ENCODE assay signal across 9 cellular contexts in genomic region chrX:39174761-39175417, GRCh38.
DNase-seq lines count a peak whose midpoint lies in the region; ATAC-seq and TF ChIP-seq lines count a peak whose summit lies in the region.
"Had no signal": no experiment of that assay in that cellular context is flagged by ENCODE, and none has a peak within 500 bp of the region (broad histone marks: within the 10 kb centered on the region; RNA-seq: fewer than 3 reads in every experiment).

No MANE protein-coding gene starts in this region.

- H3K9me3 ChIP-seq in Peyer's patch: no peaks in the 10 kb centered on the region
- H3K9me3 ChIP-seq in breast epithelium: no peaks in the 10 kb centered on the region
- no peaks in the 10 kb centered on the region for H3K9me3 ChIP-seq in skeletal muscle tissue (ENCODE audit: control insufficient read depth in 3 of 3, low read length in 3 of 3)
- H3K9me3 ChIP-seq: upper lobe of left lung had no signal

- H3K4me1 ChIP-seq in Peyer's patch: peaks cover 0 to 6% (median 0%) of the 10 kb centered on the region in 4 donors
- H3K4me1 ChIP-seq in breast epithelium: no peaks in the 10 kb centered on the region
- peaks cover 2 to 6% (median 5%) of the 10 kb centered on the region in 3 donors for H3K4me1 ChIP-seq in skeletal muscle tissue (ENCODE audit: control insufficient read depth in 3 of 3, insufficient read depth in 3 of 3, low read length in 3 of 3)

- DNase-seq in Peyer's patch: peak in 1 of 3 donors; percentile 71
- no peak for DNase-seq in breast epithelium (ENCODE audit: low spot score in 2 of 2)
- no peak for DNase-seq in AG08395 (ENCODE audit: low spot score)
- DNase-seq in kidney glomerular epithelial cell (lab: John Stamatoyannopoulos, UW): no peak

- peak overlapping the region in 1 of 3 donors; percentile 25 for H3K9ac ChIP-seq in skeletal muscle tissue (ENCODE audit: low read depth in 1 of 3, low read length in 3 of 3)

- TF ChIP-seq CTCF in Peyer's patch (IDR thresholded peaks at IDR 0.05) (no peak), breast epithelium (IDR thresholded peaks at IDR 0.05) (no peak)

- TF ChIP-seq POLR2A in Peyer's patch (IDR thresholded peaks at IDR 0.05) (peak in 1 of 2 donors; percentile 33), breast epithelium (IDR thresholded peaks at IDR 0.05) (no peak)

- no peaks in the 10 kb centered on the region for H3K27me3 ChIP-seq in Peyer's patch
- peaks cover 0 to 56% of the 10 kb centered on the region in 2 donors for H3K27me3 ChIP-seq in breast epithelium
- no peaks in the 10 kb centered on the region for H3K27me3 ChIP-seq in skeletal muscle tissue (ENCODE audit: control insufficient read depth in 3 of 3, insufficient read depth in 3 of 3, low read length in 3 of 3)
- H3K27me3 ChIP-seq: upper lobe of left lung had no signal

- H3K4me3 ChIP-seq in Peyer's patch: peak overlapping the region in 2 of 4 donors; percentile 16 to 21
- H3K4me3 ChIP-seq in breast epithelium: peak overlapping the region in 2 of 3 donors; percentile 4 to 29
- H3K4me3 ChIP-seq in skeletal muscle tissue (ENCODE audit: low read length in 3 of 3): peak overlapping the region in 2 of 3 donors; percentile 13 to 38

- H3K36me3 ChIP-seq in Peyer's patch (no peaks in the 10 kb centered on the region), breast epithelium (no peaks in the 10 kb centered on the region), skeletal muscle tissue (ENCODE audit: control insufficient read depth in 3 of 3, insufficient read depth in 3 of 3, low read length in 3 of 3) (no peaks in the 10 kb centered on the region)
- H3K36me3 ChIP-seq: upper lobe of left lung had no signal

- peak overlapping the region; percentile 31 to 75 (median 60) for H3K27ac ChIP-seq in Peyer's patch
- no peak overlapping the region for H3K27ac ChIP-seq in breast epithelium
- no peak overlapping the region for H3K27ac ChIP-seq in skeletal muscle tissue (ENCODE audit: low read depth, low read length)
- H3K27ac ChIP-seq: upper lobe of left lung had no signal

- ATAC-seq in HG03354 (IDR thresholded peaks at IDR 0.05; ENCODE audit: poor library complexity, severe bottlenecking, unreplicated experiment): peak; percentile 42
- ATAC-seq in HG02840 (IDR thresholded peaks at IDR 0.05; ENCODE audit: low FRiP score, unreplicated experiment): no peak
- ATAC-seq in GM18861 (IDR thresholded peaks at IDR 0.05; ENCODE audit: unreplicated experiment): no peak

- intact Hi-C loops in breast epithelium (cut with DNase I; ENCODE audit: low total_unique reads): no loop called here

Comparison
In these comparisons a context has a peak if more than half of its experiments do, and no peak if none do; other contexts are left out.
1. H3K27ac ChIP-seq: peak in Peyer's patch (4 of 4); none in breast epithelium (0 of 2) and skeletal muscle tissue (single experiment).